ENCODE assay signal across 1 cellular context in the genomic region with DNA sequence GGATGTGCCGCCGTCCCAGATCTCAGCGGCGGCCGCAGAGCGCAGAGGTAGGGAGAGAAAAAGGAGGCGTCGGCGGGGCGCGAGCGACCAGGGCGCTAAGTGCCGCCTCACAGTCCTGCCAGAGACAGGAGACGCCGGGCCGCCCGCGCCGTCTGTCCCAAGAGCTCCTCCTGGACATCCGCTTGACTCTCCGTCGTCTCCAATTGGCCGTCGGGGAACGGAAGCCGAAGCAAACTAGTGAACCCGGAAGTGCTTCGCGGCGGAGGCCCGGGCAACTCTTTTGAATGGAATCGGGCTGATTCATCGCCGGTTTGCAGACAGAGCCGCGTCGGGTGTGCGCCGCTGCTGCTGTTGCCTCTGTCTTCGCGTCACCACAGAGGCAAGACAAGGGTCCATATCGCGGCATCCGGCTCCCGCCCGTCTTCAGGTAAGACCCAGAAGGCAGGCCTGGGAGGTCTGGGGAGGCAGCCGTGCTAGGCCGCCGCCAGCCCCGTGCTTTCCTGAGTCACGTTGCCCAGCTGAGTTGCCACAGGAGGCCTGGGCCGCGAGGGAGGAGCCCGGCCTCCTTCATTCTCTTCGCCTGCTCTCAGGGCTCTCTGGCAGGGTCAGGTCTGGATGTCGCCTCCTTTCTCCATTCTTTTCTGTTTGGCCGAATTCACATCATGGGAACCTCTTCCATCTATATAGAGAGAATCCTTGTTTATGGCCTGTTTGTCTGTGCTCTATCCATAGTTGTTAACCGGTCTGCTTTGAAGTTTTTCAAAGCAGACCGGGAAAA.
TF ChIP-seq lines count a peak whose summit lies in the region.

Gene PSMD14 (plus strand): TSS at position 248 of the 778 bp plus-strand sequence. CDS start 10,401 bp downstream, outside the sequence.

TF ChIP-seq in HepG2, 621 proteins besides CTCF, POLR2A, EP300 and RAD21 (continued from another document and continues in another):
- TF ChIP-seq, protein P1, sequence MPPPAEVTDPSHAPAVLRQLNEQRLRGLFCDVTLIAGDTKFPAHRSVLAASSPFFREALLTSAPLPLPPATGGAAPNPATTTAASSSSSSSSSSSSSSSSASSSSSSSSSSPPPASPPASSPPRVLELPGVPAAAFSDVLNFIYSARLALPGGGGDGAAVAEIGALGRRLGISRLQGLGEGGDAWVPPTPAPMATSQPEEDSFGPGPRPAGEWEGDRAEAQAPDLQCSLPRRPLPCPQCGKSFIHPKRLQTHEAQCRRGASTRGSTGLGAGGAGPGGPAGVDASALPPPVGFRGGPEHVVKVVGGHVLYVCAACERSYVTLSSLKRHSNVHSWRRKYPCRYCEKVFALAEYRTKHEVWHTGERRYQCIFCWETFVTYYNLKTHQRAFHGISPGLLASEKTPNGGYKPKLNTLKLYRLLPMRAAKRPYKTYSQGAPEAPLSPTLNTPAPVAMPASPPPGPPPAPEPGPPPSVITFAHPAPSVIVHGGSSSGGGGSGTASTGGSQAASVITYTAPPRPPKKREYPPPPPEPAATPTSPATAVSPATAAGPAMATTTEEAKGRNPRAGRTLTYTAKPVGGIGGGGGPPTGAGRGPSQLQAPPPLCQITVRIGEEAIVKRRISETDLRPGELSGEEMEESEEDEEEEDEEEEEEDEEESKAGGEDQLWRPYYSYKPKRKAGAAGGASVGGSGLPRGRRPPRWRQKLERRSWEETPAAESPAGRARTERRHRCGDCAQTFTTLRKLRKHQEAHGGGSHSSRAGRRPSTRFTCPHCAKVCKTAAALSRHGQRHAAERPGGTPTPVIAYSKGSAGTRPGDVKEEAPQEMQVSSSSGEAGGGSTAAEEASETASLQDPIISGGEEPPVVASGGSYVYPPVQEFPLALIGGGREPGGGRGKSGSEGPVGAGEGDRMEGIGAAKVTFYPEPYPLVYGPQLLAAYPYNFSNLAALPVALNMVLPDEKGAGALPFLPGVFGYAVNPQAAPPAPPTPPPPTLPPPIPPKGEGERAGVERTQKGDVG (CRISPR knock-in tag; IDR thresholded peaks at IDR 0.05; ENCODE audit: borderline replicate concordance), result peak; percentile 72; the same call in 1 of the 2 replicates
- TF ChIP-seq ZFP90 (CRISPR knock-in tag; IDR thresholded peaks at IDR 0.05; ENCODE audit: borderline replicate concordance), result peak; percentile 70; the same call in 1 of the 2 replicates
- TF ChIP-seq ZSCAN20 (CRISPR knock-in tag; IDR thresholded peaks at IDR 0.05; ENCODE audit: borderline replicate concordance), result no peak
- TF ChIP-seq DDIT3 (CRISPR knock-in tag; IDR thresholded peaks at IDR 0.05), result no peak
- TF ChIP-seq SALL1 (CRISPR knock-in tag; IDR thresholded peaks at IDR 0.05), result peak; percentile 97
- TF ChIP-seq ZNF30 (CRISPR knock-in tag; IDR thresholded peaks at IDR 0.05), result peak; percentile 88; the same call in 1 of the 2 replicates
- TF ChIP-seq MTERF4 (CRISPR knock-in tag; IDR thresholded peaks at IDR 0.05), result peak; percentile 96
- TF ChIP-seq ZNF17 (CRISPR knock-in tag; IDR thresholded peaks at IDR 0.05), result peak; percentile 89; the same call in 1 of the 2 replicates
- no peak for TF ChIP-seq FOXA1 (IDR thresholded peaks at IDR 0.05)
- 0 out of 2 replicates have a peak, but pooled peaks have one; percentile 1 for TF ChIP-seq FOXA1 (CRISPR knock-in tag; IDR thresholded peaks at IDR 0.05)
- TF ChIP-seq ARID3A (IDR thresholded peaks at IDR 0.05; ENCODE audit: low read depth, low read length), result peak; percentile 66
- peak; percentile 78 for TF ChIP-seq ZNF747 (CRISPR knock-in tag; IDR thresholded peaks at IDR 0.05; ENCODE audit: borderline replicate concordance)
- TF ChIP-seq, protein P2, sequence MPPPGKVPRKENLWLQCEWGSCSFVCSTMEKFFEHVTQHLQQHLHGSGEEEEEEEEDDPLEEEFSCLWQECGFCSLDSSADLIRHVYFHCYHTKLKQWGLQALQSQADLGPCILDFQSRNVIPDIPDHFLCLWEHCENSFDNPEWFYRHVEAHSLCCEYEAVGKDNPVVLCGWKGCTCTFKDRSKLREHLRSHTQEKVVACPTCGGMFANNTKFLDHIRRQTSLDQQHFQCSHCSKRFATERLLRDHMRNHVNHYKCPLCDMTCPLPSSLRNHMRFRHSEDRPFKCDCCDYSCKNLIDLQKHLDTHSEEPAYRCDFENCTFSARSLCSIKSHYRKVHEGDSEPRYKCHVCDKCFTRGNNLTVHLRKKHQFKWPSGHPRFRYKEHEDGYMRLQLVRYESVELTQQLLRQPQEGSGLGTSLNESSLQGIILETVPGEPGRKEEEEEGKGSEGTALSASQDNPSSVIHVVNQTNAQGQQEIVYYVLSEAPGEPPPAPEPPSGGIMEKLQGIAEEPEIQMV (CRISPR knock-in tag; IDR thresholded peaks at IDR 0.05; ENCODE audit: low read depth), result peak; percentile 57; the same call in 1 of the 2 replicates
- peak; percentile 93 for TF ChIP-seq ZNF615 (CRISPR knock-in tag; IDR thresholded peaks at IDR 0.05; ENCODE audit: borderline replicate concordance)
- TF ChIP-seq GLMP (CRISPR knock-in tag; IDR thresholded peaks at IDR 0.05; ENCODE audit: borderline replicate concordance), result no peak
- no peak for TF ChIP-seq PCBP2 (optimal IDR thresholded peaks at IDR 0.05; ENCODE audit: low read depth, low read length, poor library complexity, severe bottlenecking)
- TF ChIP-seq TBX2 (CRISPR knock-in tag; IDR thresholded peaks at IDR 0.05; ENCODE audit: borderline replicate concordance), result peak; percentile 88
- peak; percentile 95 for TF ChIP-seq ZBTB38 (CRISPR knock-in tag; IDR thresholded peaks at IDR 0.05)
- TF ChIP-seq HDAC1 (CRISPR knock-in tag; IDR thresholded peaks at IDR 0.05), result peak; percentile 98
- no peak for TF ChIP-seq TBX3 (IDR thresholded peaks at IDR 0.05; ENCODE audit: borderline replicate concordance)
- TF ChIP-seq, protein P3, sequence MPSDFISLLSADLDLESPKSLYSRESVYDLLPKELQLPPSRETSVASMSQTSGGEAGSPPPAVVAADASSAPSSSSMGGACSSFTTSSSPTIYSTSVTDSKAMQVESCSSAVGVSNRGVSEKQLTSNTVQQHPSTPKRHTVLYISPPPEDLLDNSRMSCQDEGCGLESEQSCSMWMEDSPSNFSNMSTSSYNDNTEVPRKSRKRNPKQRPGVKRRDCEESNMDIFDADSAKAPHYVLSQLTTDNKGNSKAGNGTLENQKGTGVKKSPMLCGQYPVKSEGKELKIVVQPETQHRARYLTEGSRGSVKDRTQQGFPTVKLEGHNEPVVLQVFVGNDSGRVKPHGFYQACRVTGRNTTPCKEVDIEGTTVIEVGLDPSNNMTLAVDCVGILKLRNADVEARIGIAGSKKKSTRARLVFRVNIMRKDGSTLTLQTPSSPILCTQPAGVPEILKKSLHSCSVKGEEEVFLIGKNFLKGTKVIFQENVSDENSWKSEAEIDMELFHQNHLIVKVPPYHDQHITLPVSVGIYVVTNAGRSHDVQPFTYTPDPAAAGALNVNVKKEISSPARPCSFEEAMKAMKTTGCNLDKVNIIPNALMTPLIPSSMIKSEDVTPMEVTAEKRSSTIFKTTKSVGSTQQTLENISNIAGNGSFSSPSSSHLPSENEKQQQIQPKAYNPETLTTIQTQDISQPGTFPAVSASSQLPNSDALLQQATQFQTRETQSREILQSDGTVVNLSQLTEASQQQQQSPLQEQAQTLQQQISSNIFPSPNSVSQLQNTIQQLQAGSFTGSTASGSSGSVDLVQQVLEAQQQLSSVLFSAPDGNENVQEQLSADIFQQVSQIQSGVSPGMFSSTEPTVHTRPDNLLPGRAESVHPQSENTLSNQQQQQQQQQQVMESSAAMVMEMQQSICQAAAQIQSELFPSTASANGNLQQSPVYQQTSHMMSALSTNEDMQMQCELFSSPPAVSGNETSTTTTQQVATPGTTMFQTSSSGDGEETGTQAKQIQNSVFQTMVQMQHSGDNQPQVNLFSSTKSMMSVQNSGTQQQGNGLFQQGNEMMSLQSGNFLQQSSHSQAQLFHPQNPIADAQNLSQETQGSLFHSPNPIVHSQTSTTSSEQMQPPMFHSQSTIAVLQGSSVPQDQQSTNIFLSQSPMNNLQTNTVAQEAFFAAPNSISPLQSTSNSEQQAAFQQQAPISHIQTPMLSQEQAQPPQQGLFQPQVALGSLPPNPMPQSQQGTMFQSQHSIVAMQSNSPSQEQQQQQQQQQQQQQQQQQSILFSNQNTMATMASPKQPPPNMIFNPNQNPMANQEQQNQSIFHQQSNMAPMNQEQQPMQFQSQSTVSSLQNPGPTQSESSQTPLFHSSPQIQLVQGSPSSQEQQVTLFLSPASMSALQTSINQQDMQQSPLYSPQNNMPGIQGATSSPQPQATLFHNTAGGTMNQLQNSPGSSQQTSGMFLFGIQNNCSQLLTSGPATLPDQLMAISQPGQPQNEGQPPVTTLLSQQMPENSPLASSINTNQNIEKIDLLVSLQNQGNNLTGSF (CRISPR knock-in tag; IDR thresholded peaks at IDR 0.05), result peak; percentile 83
- TF ChIP-seq U2AF1 (optimal IDR thresholded peaks at IDR 0.05; ENCODE audit: low read depth, low read length), result peak; percentile 97
- TF ChIP-seq ZNF572 (CRISPR knock-in tag; IDR thresholded peaks at IDR 0.05), result peak; percentile 84; the same call in 1 of the 2 replicates
- peak; percentile 51; the same call in 1 of the 2 replicates for TF ChIP-seq KDM5A (IDR thresholded peaks at IDR 0.05; ENCODE audit: borderline replicate concordance, low read length)
- TF ChIP-seq GLI4 (CRISPR knock-in tag; IDR thresholded peaks at IDR 0.05; ENCODE audit: borderline replicate concordance), result peak; percentile 90; the same call in 1 of the 2 replicates
- peak; percentile 55; the same call in 1 of the 2 replicates for TF ChIP-seq ZFP1 (CRISPR knock-in tag; IDR thresholded peaks at IDR 0.05)
- TF ChIP-seq THAP7 (CRISPR knock-in tag; IDR thresholded peaks at IDR 0.05), result peak; percentile 68; the same call in 1 of the 2 replicates
- no peak for TF ChIP-seq RFXANK (CRISPR knock-in tag; IDR thresholded peaks at IDR 0.05)
- peak; percentile 98 for TF ChIP-seq ZMAT3 (CRISPR knock-in tag; conservative IDR thresholded peaks at IDR 0.05)
- no peak for TF ChIP-seq MTA3 (CRISPR knock-in tag; IDR thresholded peaks at IDR 0.05)
- TF ChIP-seq, protein P4, sequence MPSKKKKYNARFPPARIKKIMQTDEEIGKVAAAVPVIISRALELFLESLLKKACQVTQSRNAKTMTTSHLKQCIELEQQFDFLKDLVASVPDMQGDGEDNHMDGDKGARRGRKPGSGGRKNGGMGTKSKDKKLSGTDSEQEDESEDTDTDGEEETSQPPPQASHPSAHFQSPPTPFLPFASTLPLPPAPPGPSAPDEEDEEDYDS (CRISPR knock-in tag; IDR thresholded peaks at IDR 0.05), result peak; percentile 88
- TF ChIP-seq ELK4 (CRISPR knock-in tag; IDR thresholded peaks at IDR 0.05; ENCODE audit: borderline replicate concordance), result peak; percentile 27; the same call in 1 of the 2 replicates
- TF ChIP-seq, protein P5, sequence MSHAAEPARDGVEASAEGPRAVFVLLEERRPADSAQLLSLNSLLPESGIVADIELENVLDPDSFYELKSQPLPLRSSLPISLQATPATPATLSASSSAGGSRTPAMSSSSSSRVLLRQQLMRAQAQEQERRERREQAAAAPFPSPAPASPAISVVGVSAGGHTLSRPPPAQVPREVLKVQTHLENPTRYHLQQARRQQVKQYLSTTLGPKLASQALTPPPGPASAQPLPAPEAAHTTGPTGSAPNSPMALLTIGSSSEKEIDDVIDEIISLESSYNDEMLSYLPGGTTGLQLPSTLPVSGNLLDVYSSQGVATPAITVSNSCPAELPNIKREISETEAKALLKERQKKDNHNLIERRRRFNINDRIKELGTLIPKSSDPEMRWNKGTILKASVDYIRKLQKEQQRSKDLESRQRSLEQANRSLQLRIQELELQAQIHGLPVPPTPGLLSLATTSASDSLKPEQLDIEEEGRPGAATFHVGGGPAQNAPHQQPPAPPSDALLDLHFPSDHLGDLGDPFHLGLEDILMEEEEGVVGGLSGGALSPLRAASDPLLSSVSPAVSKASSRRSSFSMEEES (CRISPR knock-in tag; IDR thresholded peaks at IDR 0.05), result peak; percentile 81; the same call in 1 of the 2 replicates
- no peak for TF ChIP-seq HOXA9 (CRISPR knock-in tag; IDR thresholded peaks at IDR 0.05; ENCODE audit: borderline replicate concordance)
